19 cellular contexts compared by ENCODE assay signal in the genomic region with DNA sequence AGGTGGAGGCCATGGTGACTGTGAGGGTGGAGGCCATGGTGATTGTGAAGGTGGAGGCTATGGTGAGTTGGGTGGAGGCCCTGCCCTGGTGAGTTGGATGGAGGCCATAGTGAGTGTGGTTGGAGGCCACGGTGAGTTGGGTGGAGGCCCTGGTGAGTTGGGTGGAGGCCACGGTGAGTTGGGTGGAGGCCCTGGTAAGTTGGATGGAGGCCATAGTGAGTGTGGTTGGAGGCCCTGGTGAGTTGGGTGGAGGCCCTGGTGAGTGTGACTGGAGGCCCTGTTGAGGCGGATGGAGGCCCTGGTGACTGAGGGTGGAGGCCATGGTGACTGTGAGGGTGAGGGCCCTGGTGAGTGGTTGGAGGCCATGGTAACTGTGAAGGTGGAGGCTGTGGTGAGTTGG.
"Had no signal": no experiment of that assay in that cellular context is flagged by ENCODE, and none has a peak within 500 bp of the region (broad histone marks: within the 10 kb centered on the region; RNA-seq: fewer than 3 reads in every experiment).

No MANE protein-coding gene starts in this region.

- H3K9ac ChIP-seq: KMS-11 had no signal

- H3K9me3 ChIP-seq: Peyer's patch had no signal

- H3K4me3 ChIP-seq: Peyer's patch had no signal

- H3K9me3 Mint-ChIP-seq: activated B cell treated with CpG ODN at 0.5 μM for 24 hours; activated CD4-positive, alpha-beta T cell treated with anti-CD3 and anti-CD28 coated beads, Interleukin-2, amount 10 ng/mL, durations not matched to agents 24 days and 14 days; activated naive CD4-positive, alpha-beta T cell treated with anti-CD3 and anti-CD28 coated beads, Interleukin-2, amount 50 U/mL, for 72 hours; activated naive CD8-positive, alpha-beta T cell treated with anti-CD3 and anti-CD28 coated beads, Interleukin-2, amount 50 U/mL, for 24 hours; activated T-cell treated with anti-CD3 and anti-CD28 coated beads, Interleukin-2, amount 50 U/mL, for 24 hours; activated T-helper 1 cell treated with anti-CD3 and anti-CD28 coated beads, Interleukin-12 subunit alpha, Interleukin-12 subunit beta, Interleukin-2, Interleukin-4 antibody, amounts not matched to agents 30 ng/mL and 10 ng/mL and 1 ng/mL, durations not matched to agents 14 hours and 24 hours and 36 hours had no signal

- H3K27me3 Mint-ChIP-seq: activated B cell treated with CpG ODN at 0.5 μM for 24 hours; activated CD4-positive, alpha-beta T cell treated with anti-CD3 and anti-CD28 coated beads, Interleukin-2, amount 10 ng/mL, durations not matched to agents 24 days and 14 days; activated CD8-positive, alpha-beta memory T cell treated with anti-CD3 and anti-CD28 coated beads, Interleukin-2, amount 10 ng/mL, durations not matched to agents 7 days and 5 days; activated naive CD8-positive, alpha-beta T cell treated with anti-CD3 and anti-CD28 coated beads, Interleukin-2, amount 50 U/mL, for 24 hours; activated T-cell treated with anti-CD3 and anti-CD28 coated beads, Interleukin-2, amount 50 U/mL, for 24 hours had no signal

- H3K36me3 Mint-ChIP-seq: activated CD8-positive, alpha-beta memory T cell treated with anti-CD3 and anti-CD28 coated beads, Interleukin-2, amount 10 ng/mL, durations not matched to agents 7 days and 5 days; activated naive CD4-positive, alpha-beta T cell treated with anti-CD3 and anti-CD28 coated beads, Interleukin-2, amount 50 U/mL, for 72 hours had no signal

- ATAC-seq: activated CD8-positive, alpha-beta memory T cell treated with anti-CD3 and anti-CD28 coated beads, Interleukin-2, amount 10 ng/mL, durations not matched to agents 7 days and 5 days; activated naive CD8-positive, alpha-beta T cell treated with anti-CD3 and anti-CD28 coated beads, Interleukin-2, amount 50 U/mL, for 24 hours; T-helper 17 cell had no signal

- H3K4me1 Mint-ChIP-seq: activated B cell treated with CpG ODN at 0.5 μM for 24 hours; activated CD4-positive, alpha-beta T cell treated with anti-CD3 and anti-CD28 coated beads, Interleukin-2, amount 10 ng/mL, durations not matched to agents 24 days and 14 days; activated CD8-positive, alpha-beta memory T cell treated with anti-CD3 and anti-CD28 coated beads, Interleukin-2, amount 10 ng/mL, durations not matched to agents 7 days and 5 days; activated naive CD8-positive, alpha-beta T cell treated with anti-CD3 and anti-CD28 coated beads, Interleukin-2, amount 50 U/mL, for 24 hours had no signal

- H3K27ac ChIP-seq: KMS-11, Peyer's patch had no signal

- H3K4me3 Mint-ChIP-seq: activated B cell treated with CpG ODN at 0.5 μM for 24 hours; activated CD4-positive, alpha-beta T cell treated with anti-CD3 and anti-CD28 coated beads, Interleukin-2, amount 10 ng/mL, durations not matched to agents 24 days and 14 days; activated CD8-positive, alpha-beta memory T cell treated with anti-CD3 and anti-CD28 coated beads, Interleukin-2, amount 10 ng/mL, durations not matched to agents 7 days and 5 days; activated naive CD8-positive, alpha-beta T cell treated with anti-CD3 and anti-CD28 coated beads, Interleukin-2, amount 50 U/mL, for 24 hours; activated T-cell treated with anti-CD3 and anti-CD28 coated beads, Interleukin-2, amount 50 U/mL, for 24 hours; activated T-helper 1 cell treated with anti-CD3 and anti-CD28 coated beads, Interleukin-12 subunit alpha, Interleukin-12 subunit beta, Interleukin-2, Interleukin-4 antibody, amounts not matched to agents 30 ng/mL and 10 ng/mL and 1 ng/mL, durations not matched to agents 14 hours and 24 hours and 36 hours; T-helper 17 cell had no signal

- H3K27ac Mint-ChIP-seq: activated B cell treated with CpG ODN at 0.5 μM for 24 hours; activated CD4-positive, alpha-beta T cell treated with anti-CD3 and anti-CD28 coated beads, Interleukin-2, amount 10 ng/mL, durations not matched to agents 24 days and 14 days; activated CD8-positive, alpha-beta memory T cell treated with anti-CD3 and anti-CD28 coated beads, Interleukin-2, amount 10 ng/mL, durations not matched to agents 7 days and 5 days; activated naive CD4-positive, alpha-beta T cell treated with anti-CD3 and anti-CD28 coated beads, Interleukin-2, amount 50 U/mL, for 72 hours; activated naive CD8-positive, alpha-beta T cell treated with anti-CD3 and anti-CD28 coated beads, Interleukin-2, amount 50 U/mL, for 24 hours; activated T-cell treated with anti-CD3 and anti-CD28 coated beads, Interleukin-2, amount 50 U/mL, for 24 hours; activated T-helper 1 cell treated with anti-CD3 and anti-CD28 coated beads, Interleukin-12 subunit alpha, Interleukin-12 subunit beta, Interleukin-2, Interleukin-4 antibody, amounts not matched to agents 30 ng/mL and 10 ng/mL and 1 ng/mL, durations not matched to agents 14 hours and 24 hours and 36 hours; T-helper 17 cell had no signal

- DNase-seq: activated B cell treated with CpG ODN at 0.5 μM for 24 hours; activated CD4-positive, alpha-beta T cell treated with anti-CD3 and anti-CD28 coated beads for 1 hour; activated CD4-positive, alpha-beta T cell treated with anti-CD3 and anti-CD28 coated beads, Interleukin-2, amount 10 ng/mL, durations not matched to agents 24 days and 14 days; activated CD4-positive, alpha-beta T cell treated with anti-CD3 and anti-CD28 coated beads, Interleukin-2, amount 50 U/mL, for 48 hours; activated CD8-positive, alpha-beta memory T cell treated with anti-CD3 and anti-CD28 coated beads, Interleukin-2, amount 10 ng/mL, durations not matched to agents 7 days and 5 days; activated effector memory CD4-positive, alpha-beta T cell treated with Interleukin-2 at 50 U/mL for 16 hours; activated naive CD4-positive, alpha-beta T cell; activated naive CD8-positive, alpha-beta T cell treated with anti-CD3 and anti-CD28 coated beads, Interleukin-2, amount 50 U/mL, for 24 hours; activated T-cell treated with anti-CD3 and anti-CD28 coated beads, Interleukin-2, amount 50 U/mL, for 24 hours; amniotic stem cell; central memory CD4-positive, alpha-beta T cell; NCI-H1930; T-helper 17 cell; T-helper 9 cell had no signal

- FAIRE-seq: TTC549 had no signal

- H3K4me2 ChIP-seq: KMS-11 had no signal

- H3K27me3 ChIP-seq: Peyer's patch had no signal

- H3K36me3 ChIP-seq: Peyer's patch had no signal
